Comparison of ENCODE assay signal across 16 cellular contexts in the genomic region with DNA sequence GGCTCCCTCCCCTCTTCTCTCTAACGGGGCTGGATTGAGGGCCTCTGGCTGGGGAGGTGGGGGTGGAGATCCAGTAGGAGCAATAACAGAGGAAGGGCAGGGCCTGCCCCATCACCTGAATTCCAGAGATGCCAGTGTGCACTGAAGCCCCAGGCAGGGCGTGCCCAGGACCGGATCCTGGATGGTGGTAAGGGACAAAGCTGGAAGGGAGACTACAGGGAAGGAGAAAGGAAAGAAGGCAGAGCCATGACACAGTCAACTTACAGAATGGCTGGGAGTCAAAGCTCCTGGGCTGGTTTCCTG. TPM values are rescaled to one million over a fixed set of nuclear protein-coding genes. Genes with fewer than 3 reads are reported as not detected.
DNase-seq lines count a peak whose midpoint lies in the region; ATAC-seq and TF ChIP-seq lines count a peak whose summit lies in the region.
"Had no signal": no experiment of that assay in that cellular context is flagged by ENCODE, and none has a peak within 500 bp of the region (broad histone marks: within the 10 kb centered on the region; RNA-seq: fewer than 3 reads in every experiment).

No MANE protein-coding gene starts in this region.

- TF ChIP-seq POLR2A in thyroid gland (IDR thresholded peaks at IDR 0.05), result peak in 1 of 2 donors; percentile 47

- TF ChIP-seq CTCF in chondrocyte (IDR thresholded peaks at IDR 0.05) (no peak), left lung (IDR thresholded peaks at IDR 0.05) (no peak), thyroid gland (IDR thresholded peaks at IDR 0.05) (no peak)

- peak overlapping the region in 1 of 2 donors; percentile 31 for H3K27ac ChIP-seq in left lung
- H3K27ac ChIP-seq in thyroid gland, result peak overlapping the region; percentile 49 to 87 (median 72)
- H3K27ac ChIP-seq: 22Rv1, ascending aorta had no signal

- H3K27me3 ChIP-seq in left lung, result no peaks in the 10 kb centered on the region
- no peaks in the 10 kb centered on the region for H3K27me3 ChIP-seq in thyroid gland
- H3K27me3 ChIP-seq: ascending aorta had no signal

- no peaks in the 10 kb centered on the region for H3K27me3 Mint-ChIP-seq in T-helper 2 cell treated with Interferon-gamma antibody and Interleukin-4, amounts not matched to agents 5 μg/mL and 100 μg/mL, for 36 hours (ENCODE audit: low read depth)
- no peaks in the 10 kb centered on the region for H3K27me3 Mint-ChIP-seq in chondrocyte (ENCODE audit: low read depth)
- H3K27me3 Mint-ChIP-seq: activated CD4-positive, alpha-beta memory T cell treated with anti-CD3 and anti-CD28 coated beads, Interleukin-2, amount 10 ng/mL, durations not matched to agents 7 days and 5 days had no signal

- no peaks in the 10 kb centered on the region for H3K36me3 ChIP-seq in left lung
- H3K36me3 ChIP-seq in thyroid gland, result no peaks in the 10 kb centered on the region
- H3K36me3 ChIP-seq: ascending aorta had no signal

- 24 to 33% methylated on average over 3 of the region's 3 CpGs for WGBS in thyroid gland, 2 donors

- H3K4me1 ChIP-seq in left lung, result peaks cover 15 to 19% of the 10 kb centered on the region in 2 donors
- H3K4me1 ChIP-seq in thyroid gland, result peaks cover 10 to 42% of the 10 kb centered on the region in 2 donors

- H3K4me3 Mint-ChIP-seq in T-helper 2 cell treated with Interferon-gamma antibody and Interleukin-4, amounts not matched to agents 5 μg/mL and 100 μg/mL, for 36 hours, result no peak overlapping the region
- no peak overlapping the region for H3K4me3 Mint-ChIP-seq in chondrocyte (ENCODE audit: unreplicated experiment)
- H3K4me3 Mint-ChIP-seq: activated CD4-positive, alpha-beta memory T cell treated with anti-CD3 and anti-CD28 coated beads, Interleukin-2, amount 10 ng/mL, durations not matched to agents 7 days and 5 days had no signal

- peak overlapping the region; percentile 19 for H3K27ac Mint-ChIP-seq in T-helper 2 cell treated with Interferon-gamma antibody and Interleukin-4, amounts not matched to agents 5 μg/mL and 100 μg/mL, for 36 hours
- H3K27ac Mint-ChIP-seq in chondrocyte (ENCODE audit: unreplicated experiment), result peak overlapping the region; percentile 45
- H3K27ac Mint-ChIP-seq: activated CD4-positive, alpha-beta memory T cell treated with anti-CD3 and anti-CD28 coated beads, Interleukin-2, amount 10 ng/mL, durations not matched to agents 7 days and 5 days had no signal

- DNase-seq in T-helper 2 cell treated with Interferon-gamma antibody and Interleukin-4, amounts not matched to agents 5 μg/mL and 100 μg/mL, for 36 hours (ENCODE audit: low spot score), result no peak
- DNase-seq in T-helper 2 cell, result no peak
- DNase-seq in chondrocyte (ENCODE audit: low spot score), result no peak
- DNase-seq in left lung, result peak in 1 of 2 donors; percentile 85
- peak; percentile 77 to 86 for DNase-seq in thyroid gland
- no peak for DNase-seq in activated CD8-positive, alpha-beta memory T cell treated with anti-CD3 and anti-CD28 coated beads, Interleukin-2, amount 50 U/mL, for 4 hours
- no peak for DNase-seq in posterior vena cava (ENCODE audit: low spot score)
- DNase-seq: activated CD4-positive, alpha-beta memory T cell treated with anti-CD3 and anti-CD28 coated beads, Interleukin-2, amount 10 ng/mL, durations not matched to agents 7 days and 5 days; EL; stimulated activated CD4-positive, alpha-beta T cell treated with anti-CD3 and anti-CD28 coated beads, Interleukin-15, amount 100 ng/mL, for 24 hours; stimulated activated naive CD4-positive, alpha-beta T cell; SW 1271 had no signal

- intact Hi-C loops in left lung (cut with DNase I) (no loop called here), thyroid gland (cut with DNase I) (loop anchor here (10.0 kb wide), 2 partner anchors 99 to 129 kb away; a partner anchor contains a TSS), posterior vena cava (cut with DNase I) (no loop called here)

- H3K36me3 Mint-ChIP-seq in T-helper 2 cell treated with Interferon-gamma antibody and Interleukin-4, amounts not matched to agents 5 μg/mL and 100 μg/mL, for 36 hours (ENCODE audit: low read depth), result peaks cover 24% of the 10 kb centered on the region
- H3K36me3 Mint-ChIP-seq in chondrocyte (ENCODE audit: low read depth), result no peaks in the 10 kb centered on the region

- no peaks in the 10 kb centered on the region for H3K9me3 ChIP-seq in left lung
- H3K9me3 ChIP-seq in thyroid gland, result no peaks in the 10 kb centered on the region
- H3K9me3 ChIP-seq: ascending aorta had no signal

- peaks cover 7% of the 10 kb centered on the region for H3K9me3 Mint-ChIP-seq in T-helper 2 cell treated with Interferon-gamma antibody and Interleukin-4, amounts not matched to agents 5 μg/mL and 100 μg/mL, for 36 hours
- H3K9me3 Mint-ChIP-seq in chondrocyte (ENCODE audit: low read depth), result no peaks in the 10 kb centered on the region

- peak overlapping the region; percentile 22 to 33 for H3K4me3 ChIP-seq in left lung
- H3K4me3 ChIP-seq in thyroid gland (replicated peaks in 1 of 3), result no peak overlapping the region
- H3K4me3 ChIP-seq: ascending aorta had no signal

- H3K4me1 Mint-ChIP-seq in T-helper 2 cell treated with Interferon-gamma antibody and Interleukin-4, amounts not matched to agents 5 μg/mL and 100 μg/mL, for 36 hours (ENCODE audit: low read depth), result peaks cover 40% of the 10 kb centered on the region
- peaks cover 24% of the 10 kb centered on the region for H3K4me1 Mint-ChIP-seq in chondrocyte (ENCODE audit: low read depth)

- ATAC-seq in left lung, result peak; percentile 62
- ATAC-seq in GM19324 (IDR thresholded peaks at IDR 0.05; ENCODE audit: low FRiP score, unreplicated experiment), result no peak

RNA-seq across cellular contexts. Expression of a gene that starts 0.6 kb away (rescaled TPM):
- total RNA-seq in chondrocyte (not detected in 3 replicates), left lung (10 to 100 TPM; 18.5 to 48.1 TPM), thyroid gland (10 to 100 TPM in 2 of 4 donors, 1 to 10 TPM in 2; 6.6 to 50.2 (median 19.6) TPM), posterior vena cava (under 1 TPM in 1 of 2 donors, not detected in 1; 0.29 TPM)

RNA-seq across cellular contexts. Expression of a gene that starts 2.7 kb away (rescaled TPM):
- 28.7 to 31.5 TPM (median 30.3 TPM) in 3 replicates for total RNA-seq in chondrocyte
- 10 to 100 TPM; 36.3 to 43.0 TPM for total RNA-seq in left lung
- total RNA-seq in thyroid gland, result 10 to 100 TPM; 13.0 to 21.7 (median 17.5) TPM
- total RNA-seq in posterior vena cava, result 10 to 100 TPM; 16.1 to 19.9 TPM

RNA-seq across cellular contexts. Expression of a gene that starts 22.2 kb away (rescaled TPM):
- total RNA-seq in chondrocyte, result 70.1 to 79.6 TPM (median 79.4 TPM) in 3 replicates
- total RNA-seq in left lung, result 100 to 1,000 TPM; 124 to 151 TPM
- total RNA-seq in thyroid gland, result 100 to 1,000 TPM; 147 to 319 (median 220) TPM
- total RNA-seq in posterior vena cava, result 10 to 100 TPM; 68.6 to 94.5 TPM

RNA-seq across cellular contexts. Expression of a gene that starts 30.5 kb away (rescaled TPM):
- not detected in 3 replicates for total RNA-seq in chondrocyte
- under 1 TPM; 0.08 to 0.09 TPM for total RNA-seq in left lung
- not detected for total RNA-seq in thyroid gland
- total RNA-seq in posterior vena cava, result under 1 TPM in 1 of 2 donors, not detected in 1; 0.05 TPM
- total RNA-seq: ascending aorta, myocyte had no signal

Comparison
In these comparisons a context has a peak if more than half of its experiments do, and no peak if none do; other contexts are left out.
1. DNase-seq: peak in thyroid gland (2 of 2); none in T-helper 2 cell treated with Interferon-gamma antibody and Interleukin-4, amounts not matched to agents 5 μg/mL and 100 μg/mL, for 36 hours (single experiment), T-helper 2 cell (0 of 5), chondrocyte (single experiment), activated CD8-positive, alpha-beta memory T cell treated with anti-CD3 and anti-CD28 coated beads, Interleukin-2, amount 50 U/mL, for 4 hours (single experiment) and posterior vena cava (single experiment).
2. H3K4me3 ChIP-seq: peak in left lung (2 of 2); none in thyroid gland (0 of 3).